In genomic region chr19:19348266-19348665, GRCh38 we compare ENCODE assay signal across 23 cellular contexts.
"Had no signal": no experiment of that assay in that cellular context is flagged by ENCODE, and none has a peak within 500 bp of the region (broad histone marks: within the 10 kb centered on the region; RNA-seq: fewer than 3 reads in every experiment).

No MANE protein-coding gene starts in this region.

- FAIRE-seq: keratinocyte had no signal

- H3K79me2 ChIP-seq: hepatocyte had no signal

- H3K4me1 ChIP-seq: body of pancreas, neural progenitor cell, parathyroid adenoma, tibial nerve, vagina had no signal

- H2AFZ ChIP-seq: hepatocyte, neural progenitor cell, parathyroid adenoma had no signal

- H3K4me3 Mint-ChIP-seq: activated CD8-positive, alpha-beta T cell treated with anti-CD3 and anti-CD28 coated beads for 36 hours; activated T-cell treated with anti-CD3 and anti-CD28 coated beads, Interleukin-2, amount 50 U/mL, for 4 hours; central memory CD8-positive, alpha-beta T cell; naive B cell; neural progenitor cell; T-helper 1 cell treated with Interleukin-12 subunit alpha and Interleukin-12 subunit beta and Interleukin-4 antibody, amounts not matched to agents 30 μg/mL and 1 μg/mL, for 36 hours had no signal

- DNase-seq: activated CD4-positive, alpha-beta T cell treated with anti-CD3 and anti-CD28 coated beads for 4 hours; activated CD8-positive, alpha-beta T cell treated with anti-CD3 and anti-CD28 coated beads for 36 hours; activated effector memory CD4-positive, alpha-beta T cell treated with Interleukin-2 at 50 U/mL for 16 hours; activated naive CD4-positive, alpha-beta T cell treated with anti-CD3 and anti-CD28 coated beads, Interleukin-2, amount 50 U/mL, for 16 hours; activated T-cell treated with anti-CD3 and anti-CD28 coated beads, Interleukin-2, amount 50 U/mL, for 4 hours; body of pancreas; effector CD8-positive, alpha-beta T cell; naive B cell; stimulated activated CD4-positive, alpha-beta T cell treated with anti-CD3 and anti-CD28 coated beads, Interleukin-15, amount 100 ng/mL, for 24 hours; stimulated activated CD4-positive, alpha-beta T cell treated with anti-CD3 and anti-CD28 coated beads, Interleukin-4, amount 100 ng/mL, for 4 hours; stimulated activated CD8-positive, alpha-beta memory T cell treated with anti-CD3 and anti-CD28 coated beads, Interleukin-4, amount 100 ng/mL, for 48 hours; stimulated activated naive CD4-positive, alpha-beta T cell treated with Interleukin-2 at 50 U/mL for 16 hours; substantia nigra had no signal

- H3K4me1 Mint-ChIP-seq: neural progenitor cell had no signal

- H3K27ac Mint-ChIP-seq: activated CD8-positive, alpha-beta T cell treated with anti-CD3 and anti-CD28 coated beads for 36 hours; T-helper 1 cell treated with Interleukin-12 subunit alpha and Interleukin-12 subunit beta and Interleukin-4 antibody, amounts not matched to agents 30 μg/mL and 1 μg/mL, for 36 hours had no signal

- H3K9ac ChIP-seq: neural progenitor cell, parathyroid adenoma had no signal

- H3K27me3 ChIP-seq: body of pancreas, hepatocyte, neural progenitor cell, tibial nerve, vagina had no signal

- H3K9me3 Mint-ChIP-seq: activated CD8-positive, alpha-beta T cell treated with anti-CD3 and anti-CD28 coated beads for 36 hours; activated T-cell treated with anti-CD3 and anti-CD28 coated beads, Interleukin-2, amount 50 U/mL, for 4 hours; central memory CD8-positive, alpha-beta T cell; naive B cell; neural progenitor cell; T-helper 1 cell treated with Interleukin-12 subunit alpha and Interleukin-12 subunit beta and Interleukin-4 antibody, amounts not matched to agents 30 μg/mL and 1 μg/mL, for 36 hours had no signal

- ATAC-seq: activated CD8-positive, alpha-beta T cell treated with anti-CD3 and anti-CD28 coated beads for 36 hours; activated T-cell treated with anti-CD3 and anti-CD28 coated beads, Interleukin-2, amount 50 U/mL, for 4 hours; body of pancreas; left lobe of liver had no signal

- H3K27me3 Mint-ChIP-seq: activated CD8-positive, alpha-beta T cell treated with anti-CD3 and anti-CD28 coated beads for 36 hours; central memory CD8-positive, alpha-beta T cell; naive B cell had no signal

- H3K4me3 ChIP-seq: body of pancreas, hepatocyte, neural progenitor cell, skin epidermis, tibial nerve, vagina had no signal

- H3K36me3 ChIP-seq: neural progenitor cell had no signal

- H3K27ac ChIP-seq: body of pancreas, hepatocyte, neural progenitor cell, parathyroid adenoma, skin epidermis, tibial nerve, vagina had no signal

- H3K4me2 ChIP-seq: hepatocyte, neural progenitor cell had no signal

- H3K9me3 ChIP-seq: body of pancreas, tibial nerve, vagina had no signal
